In genomic region chr7:144835668-144836544, GRCh38 we compare ENCODE assay signal across 8 cellular contexts. TPM values are rescaled to one million over a fixed set of nuclear protein-coding genes. Genes with fewer than 3 reads are reported as not detected.
DNase-seq lines count a peak whose midpoint lies in the region; ATAC-seq lines count a peak whose summit lies in the region.

TSS of gene TPK1 (minus strand) at chr7:144836053. CDS start at chr7:144835602, 451 bp downstream.

- ATAC-seq in GM19467 (IDR thresholded peaks at IDR 0.05; ENCODE audit: unreplicated experiment): peak; percentile 91
- ATAC-seq in activated CD8-positive, alpha-beta memory T cell treated with anti-CD3 and anti-CD28 coated beads, Interleukin-2, amount 10 ng/mL, durations not matched to agents 7 days and 5 days: peak; percentile 90

- peak within 1 kb of the TSS; percentile 60 for H3K4me2 ChIP-seq in mesenchymal stem cell (ENCODE audit: low read length, poor library complexity, severe bottlenecking)

- H4K8ac ChIP-seq in mesenchymal stem cell (ENCODE audit: low read length): peak within 1 kb of the TSS; percentile 99

- peak within 1 kb of the TSS; percentile 34 for H2BK15ac ChIP-seq in mesenchymal stem cell (ENCODE audit: low read depth, poor library complexity, severe bottlenecking)

- no peaks in the 10 kb centered on the region for H3K9me3 Mint-ChIP-seq in activated CD8-positive, alpha-beta memory T cell treated with anti-CD3 and anti-CD28 coated beads, Interleukin-2, amount 10 ng/mL, durations not matched to agents 7 days and 5 days (ENCODE audit: low read depth)

- H2AFZ ChIP-seq in mesenchymal stem cell (ENCODE audit: low read depth, low read length): peak within 1 kb of the TSS; percentile 96

- peak within 1 kb of the TSS; percentile 93 for H3K4me3 Mint-ChIP-seq in activated CD8-positive, alpha-beta memory T cell treated with anti-CD3 and anti-CD28 coated beads, Interleukin-2, amount 10 ng/mL, durations not matched to agents 7 days and 5 days

- no peak within 1 kb of the TSS for H2BK5ac ChIP-seq in mesenchymal stem cell (ENCODE audit: low read depth, low read length, poor library complexity, severe bottlenecking)

- peak within 1 kb of the TSS in 1 of 2 experiments; percentile 77 for H3K4ac ChIP-seq in mesenchymal stem cell (ENCODE audit: low read depth in 1 of 2, low read length in 2 of 2)

- no peaks in the 10 kb centered on the region for H3K27me3 Mint-ChIP-seq in activated CD8-positive, alpha-beta memory T cell treated with anti-CD3 and anti-CD28 coated beads, Interleukin-2, amount 10 ng/mL, durations not matched to agents 7 days and 5 days

- H3K4me1 ChIP-seq in endocrine pancreas (ENCODE audit: control insufficient read depth, insufficient read depth, low read length) (no peaks in the 10 kb centered on the region), mesenchymal stem cell (ENCODE audit: control insufficient read depth, insufficient read depth, low read depth, low read length) (peaks cover 3% of the 10 kb centered on the region)

- H3K18ac ChIP-seq in mesenchymal stem cell (ENCODE audit: low read depth in 1 of 2, low read length in 2 of 2): peak within 1 kb of the TSS; percentile 50 to 95

- CTCF ChIA-PET in activated CD8-positive, alpha-beta memory T cell treated with anti-CD3 and anti-CD28 coated beads, Interleukin-2, amount 10 ng/mL, durations not matched to agents 7 days and 5 days (lab: Charles Lee): interaction anchor here (0.8 to 3.1 kb wide), 10 partner anchors 10 to 98 kb away, joined by 3 to 34 read pairs (median 10); no protein-coding TSS in a partner anchor

- peaks cover 6% of the 10 kb centered on the region for H3K79me1 ChIP-seq in mesenchymal stem cell (replicated peaks; ENCODE audit: low read length, poor library complexity, severe bottlenecking)

- H2BK120ac ChIP-seq in mesenchymal stem cell (ENCODE audit: low read depth, low read length): no peak within 1 kb of the TSS

- H3K9me3 ChIP-seq in endocrine pancreas (ENCODE audit: control insufficient read depth, low read length) (no peaks in the 10 kb centered on the region), mesenchymal stem cell (ENCODE audit: control insufficient read depth, low read length) (no peaks in the 10 kb centered on the region)

- H3K4me1 Mint-ChIP-seq in activated CD8-positive, alpha-beta memory T cell treated with anti-CD3 and anti-CD28 coated beads, Interleukin-2, amount 10 ng/mL, durations not matched to agents 7 days and 5 days: peaks cover 30% of the 10 kb centered on the region

- H3K27ac ChIP-seq in mesenchymal stem cell (ENCODE audit: low read length, poor library complexity, severe bottlenecking): peak within 1 kb of the TSS; percentile 95

- H3K9ac ChIP-seq in endocrine pancreas (ENCODE audit: control insufficient read depth, insufficient read depth, low read length) (peak within 1 kb of the TSS; percentile 92), mesenchymal stem cell (ENCODE audit: low read length) (peak within 1 kb of the TSS; percentile 92)

- no peaks in the 10 kb centered on the region for H3K27me3 ChIP-seq in endocrine pancreas (ENCODE audit: control insufficient read depth, insufficient read depth, low read length)
- H3K27me3 ChIP-seq in mesenchymal stem cell (ENCODE audit: control insufficient read depth in 1 of 2, insufficient read depth in 1 of 2, low read length in 2 of 2): no peaks in the 10 kb centered on the region

- DNase-seq in COLO668 (lab: John Stamatoyannopoulos, UW; ENCODE audit: unreplicated experiment) (peak; percentile 94), HPDE6-E6E7 (ENCODE audit: extremely low spot score) (peak; percentile 82), NOMO-1 treated with DMSO at 0.1 percent for 48 hours (lab: John Stamatoyannopoulos, UW; ENCODE audit: unreplicated experiment) (peak; percentile 76), mesenchymal stem cell (peak; percentile 91)
- DNase-seq in activated CD8-positive, alpha-beta memory T cell treated with anti-CD3 and anti-CD28 coated beads, Interleukin-2, amount 10 ng/mL, durations not matched to agents 7 days and 5 days: peak; percentile 94
- DNase-seq in stimulated activated CD8-positive, alpha-beta memory T cell treated with anti-CD3 and anti-CD28 coated beads, Interleukin-12 subunit alpha, Interleukin-12 subunit beta, amount 100 ng/mL, for 24 hours (ENCODE audit: extremely low read depth): peak; percentile 78

- peak within 1 kb of the TSS in 1 of 2 experiments; percentile 83 for H2BK12ac ChIP-seq in mesenchymal stem cell (ENCODE audit: low read length in 2 of 2)

- peak within 1 kb of the TSS; percentile 65 for H4K91ac ChIP-seq in mesenchymal stem cell (ENCODE audit: low read length)

- peak within 1 kb of the TSS; percentile 99 for H3K27ac Mint-ChIP-seq in activated CD8-positive, alpha-beta memory T cell treated with anti-CD3 and anti-CD28 coated beads, Interleukin-2, amount 10 ng/mL, durations not matched to agents 7 days and 5 days

- WGBS in mesenchymal stem cell: 10% methylated on average over 78 of the region's 81 CpGs

- peak within 1 kb of the TSS in 1 of 2 experiments; percentile 72 for H3K14ac ChIP-seq in mesenchymal stem cell (ENCODE audit: low read length in 2 of 2)

- peak within 1 kb of the TSS in 1 of 2 experiments; percentile 93 for H3K23ac ChIP-seq in mesenchymal stem cell (ENCODE audit: low read length in 2 of 2)

- H3K36me3 Mint-ChIP-seq in activated CD8-positive, alpha-beta memory T cell treated with anti-CD3 and anti-CD28 coated beads, Interleukin-2, amount 10 ng/mL, durations not matched to agents 7 days and 5 days: peaks cover 17% of the 10 kb centered on the region

- H3K36me3 ChIP-seq in endocrine pancreas (ENCODE audit: control insufficient read depth, insufficient read depth, low read length): no peaks in the 10 kb centered on the region
- no peaks in the 10 kb centered on the region for H3K36me3 ChIP-seq in mesenchymal stem cell (ENCODE audit: control insufficient read depth in 1 of 2, insufficient read depth in 2 of 2, low read depth in 1 of 2, low read length in 2 of 2)

- H3K4me3 ChIP-seq in endocrine pancreas (ENCODE audit: control insufficient read depth, insufficient read depth, low read length): peak within 1 kb of the TSS; percentile 95
- peak within 1 kb of the TSS; percentile 61 to 91 for H3K4me3 ChIP-seq in mesenchymal stem cell (ENCODE audit: insufficient read depth in 1 of 2, low read depth in 1 of 2, low read length in 2 of 2)

- H2AK5ac ChIP-seq in mesenchymal stem cell (ENCODE audit: low read length, severe bottlenecking): no peak within 1 kb of the TSS

RNA-seq across cellular contexts. Expression of gene TPK1, which starts in this region (rescaled TPM):
- 10 to 100 TPM; 13.1 to 15.0 TPM for total RNA-seq in activated CD8-positive, alpha-beta memory T cell treated with anti-CD3 and anti-CD28 coated beads, Interleukin-2, amount 10 ng/mL, durations not matched to agents 7 days and 5 days
- polyA plus RNA-seq in mesenchymal stem cell (2013, experiment 1 of 2): 1.3 TPM
- 1.4 TPM for polyA plus RNA-seq in mesenchymal stem cell (2013, experiment 2 of 2)

Comparison
In these comparisons a context has a peak if more than half of its experiments do, and no peak if none do; other contexts are left out.
1. Peak in every context shown above with its lines: DNase-seq, ATAC-seq, H3K4me3 ChIP-seq and H3K27ac ChIP-seq.